Comparison of ENCODE assay signal across 19 cellular contexts in the genomic region with DNA sequence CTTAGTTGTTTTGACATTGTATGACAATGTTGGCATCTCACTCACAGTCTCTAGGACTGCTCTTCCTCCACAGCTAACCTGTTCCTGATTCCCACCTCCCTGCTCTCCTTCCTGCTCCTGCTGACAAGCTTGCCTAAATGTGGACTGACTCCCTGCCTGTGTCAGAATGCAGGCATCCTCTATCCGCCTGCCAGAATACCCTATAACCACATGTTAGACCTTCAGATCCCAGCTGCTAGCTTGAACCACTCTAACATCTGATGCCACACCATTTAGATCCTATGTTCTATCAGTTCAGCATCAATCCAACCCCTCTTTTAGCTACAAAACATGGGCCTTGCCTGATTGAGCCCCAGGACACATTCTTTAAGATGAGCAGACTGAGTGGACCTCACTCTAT. TPM values are rescaled to one million over a fixed set of nuclear protein-coding genes. Genes with fewer than 3 reads are reported as not detected.
DNase-seq lines count a peak whose midpoint lies in the region; ATAC-seq, FAIRE-seq and TF ChIP-seq lines count a peak whose summit lies in the region.
"Had no signal": no experiment of that assay in that cellular context is flagged by ENCODE, and none has a peak within 500 bp of the region (broad histone marks: within the 10 kb centered on the region; RNA-seq: fewer than 3 reads in every experiment).

No MANE protein-coding gene starts in this region.

- no peak overlapping the region for H3K18ac ChIP-seq in H1 (ENCODE audit: extremely low read depth, low read length)

- no peak overlapping the region for H2BK120ac ChIP-seq in H1 (replicated peaks; ENCODE audit: low read depth, low read length)

- no peak for TF ChIP-seq RAD21 in H1 (IDR thresholded peaks at IDR 0.05 in 1 of 2, conservative IDR thresholded peaks at IDR 0.05 in 1 of 2; ENCODE audit: low read depth in 2 of 2, low read length in 2 of 2)

- CTCF ChIA-PET in H1 (lab: Charles Lee; ENCODE audit: partially characterized antibody) (interaction anchor here (1.3 to 2.2 kb wide), 3 partner anchors 10 to 113 kb away, joined by 6 to 12 read pairs (median 7); partner anchors contain the start of gene FILIP1), HEK293T (lab: Yijun Ruan, JAX) (no interaction called here)

- H3K4me1 ChIP-seq in H1 (replicated peaks in 1 of 4; ENCODE audit: control insufficient read depth in 3 of 4, insufficient read depth in 4 of 4, low read length in 3 of 4) (peaks cover 0 to 10% (median 2%) of the 10 kb centered on the region in 4 experiments; a peak in 3 of 7 replicates), right cardiac atrium (ENCODE audit: control insufficient read depth, insufficient read depth, low read length) (peaks cover 14% of the 10 kb centered on the region), gastrocnemius medialis (peaks cover 82 to 86% of the 10 kb centered on the region in 2 donors)

- H4K8ac ChIP-seq in H1 (ENCODE audit: extremely low read depth, insufficient read depth, low read length): no peak overlapping the region

- peaks cover 1% of the 10 kb centered on the region; the same call in 1 of the 2 replicates for H3K23me2 ChIP-seq in H1 (ENCODE audit: low read depth, low read length)

- no peak overlapping the region for H3K23ac ChIP-seq in H1 (ENCODE audit: insufficient read length)

- no peak overlapping the region for H3K56ac ChIP-seq in H1 (replicated peaks; ENCODE audit: insufficient read length, low read depth, low read length)

- H3K27me3 ChIP-seq in H1 (replicated peaks in 1 of 4; ENCODE audit: control insufficient read depth in 3 of 4, extremely low read depth in 1 of 4, insufficient read depth in 3 of 4, low read length in 3 of 4) (no peaks in the 10 kb centered on the region), right cardiac atrium (ENCODE audit: control insufficient read depth, insufficient read depth) (no peaks in the 10 kb centered on the region), gastrocnemius medialis (no peaks in the 10 kb centered on the region)

- H3K4me3 ChIP-seq in H1 (ENCODE audit: extremely low read depth in 1 of 4, insufficient read depth in 2 of 4, low read depth in 3 of 4, low read length in 4 of 4) (no peak overlapping the region), right cardiac atrium (ENCODE audit: low read length) (no peak overlapping the region), gastrocnemius medialis (no peak overlapping the region)

- no peak overlapping the region for H3K14ac ChIP-seq in H1 (ENCODE audit: insufficient read length)

- in situ Hi-C loops in gastrocnemius medialis (cut with MboI; ENCODE audit: low sequenced_read_pairs in 4 of 4): no loop called here

- TF ChIP-seq EP300 in H1 (IDR thresholded peaks at IDR 0.05; ENCODE audit: borderline replicate concordance in 1 of 2, low read depth in 2 of 2, low read length in 2 of 2): no peak

- no peak overlapping the region for H4K5ac ChIP-seq in H1 (ENCODE audit: insufficient read length, low read depth, low read length)

- no peak overlapping the region for H4K91ac ChIP-seq in H1 (replicated peaks; ENCODE audit: insufficient read length, low read length)

- no peak overlapping the region for H2BK15ac ChIP-seq in H1 (ENCODE audit: low read length)

- no peak overlapping the region for H3K4ac ChIP-seq in H1 (replicated peaks; ENCODE audit: insufficient read length, low read depth, low read length)

- no peak overlapping the region for H3K4me2 ChIP-seq in H1 (ENCODE audit: insufficient read depth in 1 of 2, low read depth in 2 of 2, low read length in 2 of 2)

- peak overlapping the region; percentile 85; the same call in 1 of the 2 replicates for H2BK12ac ChIP-seq in H1 (ENCODE audit: low read depth, low read length)

- no peak overlapping the region for H2BK20ac ChIP-seq in H1 (ENCODE audit: low read length)

- H2AK5ac ChIP-seq in H1 (ENCODE audit: low read depth, low read length): no peak overlapping the region

- H3K9ac ChIP-seq in H1 (replicated peaks in 1 of 4; ENCODE audit: extremely low read depth in 1 of 4, low read depth in 3 of 4, low read length in 3 of 4): no peak overlapping the region

- TF ChIP-seq POLR2A in H1 (IDR thresholded peaks at IDR 0.05; ENCODE audit: control extremely low read depth in 1 of 2, low read depth in 2 of 2, low read length in 2 of 2) (no peak), gastrocnemius medialis (IDR thresholded peaks at IDR 0.05) (no peak)

- no peaks in the 10 kb centered on the region for H4K20me1 ChIP-seq in H1 (replicated peaks in 1 of 2; ENCODE audit: control insufficient read depth in 1 of 2, insufficient read depth in 2 of 2, low read length in 2 of 2)

- intact Hi-C loops in right cardiac atrium (cut with DNase I): loop anchor here in 1 of 4 donors (10.0 kb wide), 1 partner anchor 57 kb away; no protein-coding TSS in a partner anchor
- intact Hi-C loops in gastrocnemius medialis (cut with DNase I; ENCODE audit: low total_unique reads): no loop called here

- H3K9me3 ChIP-seq in H1 (ENCODE audit: insufficient read depth in 2 of 2, low read depth in 1 of 2, low read length in 1 of 2) (no peaks in the 10 kb centered on the region), right cardiac atrium (ENCODE audit: control insufficient read depth, low read length) (no peaks in the 10 kb centered on the region), gastrocnemius medialis (no peaks in the 10 kb centered on the region)

- WGBS in H1 (ENCODE audit: extremely low coverage in 1 of 2, insufficient coverage in 1 of 2, insufficient read length in 1 of 2, insufficient replicate concordance in 2 of 2, low coverage in 1 of 2, low lambda C conversion rate in 2 of 2, missing lambda C conversion rate in 1 of 2), 2 experiments: 52% methylated on average over 1 of the region's 1 CpG; no CpG with 5 or more reads in 1 of the 2 experiments
- 58% methylated on average over 1 of the region's 1 CpG for WGBS in right cardiac atrium

- H3K27ac ChIP-seq in H1 (ENCODE audit: low read depth, low read length) (no peak overlapping the region), right cardiac atrium (ENCODE audit: low read length) (peak overlapping the region; percentile 51), gastrocnemius medialis (peak overlapping the region; percentile 93 to 98 (median 98))

- ATAC-seq in right cardiac atrium (peak in 1 of 2 donors; percentile 41), gastrocnemius medialis (no peak), HG03135 (IDR thresholded peaks at IDR 0.05; ENCODE audit: unreplicated experiment) (no peak)
- ATAC-seq: naive thymus-derived CD4-positive, alpha-beta T cell; Panc1; stimulated activated memory B cell treated with anti-CD40 and anti-IgM and Interleukin-4, amounts not matched to agents 10 μg/mL and 1 μg/mL and 100 μg/mL, for 72 hours had no signal

- TF ChIP-seq CTCF in H1 (IDR thresholded peaks at IDR 0.05; ENCODE audit: control extremely low read depth in 1 of 3, insufficient read depth in 1 of 3, low read depth in 1 of 3, low read length in 3 of 3) (no peak), gastrocnemius medialis (IDR thresholded peaks at IDR 0.05 in 4 of 5, conservative IDR thresholded peaks at IDR 0.05 in 1 of 5) (no peak)

- H2AFZ ChIP-seq in H1 (ENCODE audit: low read length): peak overlapping the region; percentile 80

- no peaks in the 10 kb centered on the region for H3K79me1 ChIP-seq in H1 (ENCODE audit: low read depth, low read length)

- POLR2A ChIA-PET in H1 (lab: Charles Lee; ENCODE audit: partially characterized antibody): no interaction called here
- POLR2A ChIA-PET in HEK293T (lab: Yijun Ruan, JAX): no interaction called here

- DNase-seq in EH (ENCODE audit: low read depth) (peak; percentile 24), H1 (ENCODE audit: low read depth in 1 of 2, low spot score in 2 of 2) (no peak), right cardiac atrium (no peak), gastrocnemius medialis (no peak), NCI-H2081 (lab: John Stamatoyannopoulos, UW) (no peak), NCI-H187 (lab: John Stamatoyannopoulos, UW) (no peak), HEK293T (ENCODE audit: extremely low spot score) (no peak)
- DNase-seq: activated CD4-positive, CD25-positive, alpha-beta regulatory T cell treated with anti-CD3 and anti-CD28 coated beads, Interleukin-2, amount 50 U/mL, for 72 hours; KG1; naive thymus-derived CD4-positive, alpha-beta T cell; NCI-H1436 treated with DMSO at 0.1 percent for 48 hours; NCI-H524 treated with DMSO at 0.1 percent for 48 hours had no signal

- no peaks in the 10 kb centered on the region for H3K79me2 ChIP-seq in H1 (ENCODE audit: control insufficient read depth in 1 of 2, insufficient read depth in 2 of 2, low read length in 2 of 2)

- FAIRE-seq in H1 (lab: Jason Lieb, UNC): peak; percentile 13
- FAIRE-seq: colon, keratinocyte had no signal

- H2BK5ac ChIP-seq in H1 (ENCODE audit: low read depth, low read length): peak overlapping the region; percentile 20; the same call in 1 of the 2 replicates

- no peaks in the 10 kb centered on the region for H3K36me3 ChIP-seq in H1 (ENCODE audit: control insufficient read depth in 2 of 4, insufficient read depth in 4 of 4, low read length in 3 of 4)
- H3K36me3 ChIP-seq in gastrocnemius medialis: no peaks in the 10 kb centered on the region

TF ChIP-seq in H1, 55 proteins besides CTCF, POLR2A, EP300 and RAD21 (continues in another document):
- TF ChIP-seq JUN (IDR thresholded peaks at IDR 0.05; ENCODE audit: low read depth, low read length) (no peak), GTF2F1 (IDR thresholded peaks at IDR 0.05; ENCODE audit: borderline replicate concordance, low read depth, low read length) (no peak), CBX8 (IDR thresholded peaks at IDR 0.05; ENCODE audit: borderline replicate concordance, low read depth, low read length) (no peak), ZNF274 (IDR thresholded peaks at IDR 0.05; ENCODE audit: borderline replicate concordance, extremely low read depth, low read length) (no peak)

TF ChIP-seq in HEK293T, 16 proteins besides CTCF, POLR2A, EP300 and RAD21 (continues in another document):
- TF ChIP-seq FOXK2 (IDR thresholded peaks at IDR 0.05) (no peak), NFRKB (IDR thresholded peaks at IDR 0.05) (no peak), SUZ12 (IDR thresholded peaks at IDR 0.05) (no peak), SP1 (IDR thresholded peaks at IDR 0.05) (no peak), L3MBTL2 (conservative IDR thresholded peaks at IDR 0.05) (no peak)

RNA-seq across cellular contexts. Expression of gene FILIP1, which starts 12.2 kb away (rescaled TPM):
- 5.0 and 5.7 TPM in 2 replicates for total RNA-seq in H1 (2021; fragmentation: NEBNext Ultra II Directional; extraction: Animal tissue kit (Norgen Biotek cat#: 25700))
- polyA plus RNA-seq in H1 (2011; rRNA removed): 2.0 and 2.4 TPM in 2 replicates
- 4.7 TPM for polyA plus RNA-seq in H1 (2011; cell fraction: cytosol; rRNA removed)
- polyA plus RNA-seq in H1 (2011; cell fraction: nucleus; rRNA removed): 8.2 TPM
- polyA plus RNA-seq in H1 (2012, experiment 1 of 2): 2.8 to 4.3 TPM (median 4.0 TPM) in 4 replicates
- polyA plus RNA-seq in H1 (2012, experiment 2 of 2): 0.10 TPM
- polyA plus RNA-seq in H1 (2013, experiment 1 of 2): 5.2 TPM
- polyA plus RNA-seq in H1 (2013, experiment 2 of 2): 4.2 TPM
- 5.4 and 10.6 TPM in 2 replicates for polyA minus RNA-seq in H1 (2011; rRNA and poly(A)+ RNA removed)
- polyA minus RNA-seq in H1 (2011; cell fraction: cytosol; rRNA and poly(A)+ RNA removed): 3.6 TPM
- 13.5 TPM for polyA minus RNA-seq in H1 (2011; cell fraction: nucleus; rRNA and poly(A)+ RNA removed)
- 100 to 1,000 TPM; 110 to 131 (median 118) TPM for total RNA-seq in right cardiac atrium
- 39.1 TPM for polyA plus RNA-seq in right cardiac atrium
- total RNA-seq in gastrocnemius medialis: 100 to 1,000 TPM in 2 of 4 donors, 10 to 100 TPM in 2; 57.5 to 123 (median 93.8) TPM
- total RNA-seq: G401; T-helper 1 cell treated with Interleukin-12 subunit alpha and Interleukin-12 subunit beta and Interleukin-4 antibody, amounts not matched to agents 30 ng/mL and 1 ng/mL, for 36 hours had no signal
